Comparison of ENCODE assay signal across 7 cellular contexts in genomic region chr9:15306068-15306756, GRCh38. TPM values are rescaled to one million over a fixed set of nuclear protein-coding genes. Genes with fewer than 3 reads are reported as not detected.
DNase-seq lines count a peak whose midpoint lies in the region; ATAC-seq and TF ChIP-seq lines count a peak whose summit lies in the region.

No MANE protein-coding gene starts in this region.

- H3K9me3 ChIP-seq in IMR-90 (ENCODE audit: control insufficient read depth, insufficient read depth, low read length) (no peaks in the 10 kb centered on the region), SJCRH30 (replicated peaks) (no peaks in the 10 kb centered on the region), iPS-18a (ENCODE audit: control insufficient read depth, low read depth, low read length) (no peaks in the 10 kb centered on the region), sigmoid colon (no peaks in the 10 kb centered on the region)

- dilution Hi-C loops in IMR-90 (cut with HindIII; ENCODE audit: low sequenced_read_pairs, unreplicated experiment) = no loop called here

- no peaks in the 10 kb centered on the region for H3K27me3 ChIP-seq in IMR-90 (ENCODE audit: control insufficient read depth, insufficient read depth, low read length)
- H3K27me3 ChIP-seq in SJCRH30 = no peaks in the 10 kb centered on the region
- peaks cover 7% of the 10 kb centered on the region for H3K27me3 ChIP-seq in iPS-18a (ENCODE audit: control insufficient read depth, insufficient read depth, low read length)
- no peaks in the 10 kb centered on the region for H3K27me3 ChIP-seq in sigmoid colon

- peak overlapping the region; percentile 42 for H2BK120ac ChIP-seq in IMR-90 (ENCODE audit: low read depth, low read length)

- H3K4me3 ChIP-seq in IMR-90 (ENCODE audit: insufficient read depth, low read depth, low read length) (peak overlapping the region; percentile 95), SJCRH30 (peak overlapping the region; percentile 79), astrocyte of the cerebellum (ENCODE audit: low read depth, low read length) (peak overlapping the region; percentile 85), iPS-18a (ENCODE audit: low read length) (peak overlapping the region; percentile 89), sigmoid colon (peak overlapping the region; percentile 91 to 97 (median 92))

- H3K56ac ChIP-seq in IMR-90 (ENCODE audit: extremely low read depth, insufficient read depth, low read length) = peak overlapping the region; percentile 40; the same call in 1 of the 2 replicates

- H3K23ac ChIP-seq in IMR-90 (ENCODE audit: low read depth, low read length) = peak overlapping the region; percentile 68

- H3K18ac ChIP-seq in IMR-90 (ENCODE audit: low read depth, low read length) = peak overlapping the region; percentile 14; the same call in 1 of the 2 replicates

- no peaks in the 10 kb centered on the region for H3K36me3 ChIP-seq in IMR-90 (ENCODE audit: control insufficient read depth, insufficient read depth, low read length)
- H3K36me3 ChIP-seq in SJCRH30 = no peaks in the 10 kb centered on the region
- H3K36me3 ChIP-seq in iPS-18a (ENCODE audit: control insufficient read depth, low read depth, low read length) = no peaks in the 10 kb centered on the region
- no peaks in the 10 kb centered on the region for H3K36me3 ChIP-seq in sigmoid colon

- peak overlapping the region; percentile 78 for H3K4ac ChIP-seq in IMR-90 (ENCODE audit: low read depth, low read length)

- H2BK15ac ChIP-seq in IMR-90 (ENCODE audit: low read depth, low read length) = no peak overlapping the region

- peak overlapping the region; percentile 75 for H2AK9ac ChIP-seq in IMR-90 (replicated peaks; ENCODE audit: low read depth, low read length, poor library complexity)

- peak overlapping the region; percentile 18; the same call in 1 of the 2 replicates for H4K5ac ChIP-seq in IMR-90 (ENCODE audit: low read depth, low read length)

- POLR2A ChIA-PET in IMR-90 (lab: Charles Lee; ENCODE audit: unreplicated experiment) = no interaction called here

- H3K4me1 ChIP-seq in IMR-90 (ENCODE audit: control insufficient read depth, insufficient read depth, low read length) (peaks cover 5% of the 10 kb centered on the region), SJCRH30 (no peaks in the 10 kb centered on the region), iPS-18a (ENCODE audit: control insufficient read depth, low read depth, low read length) (peaks cover 10% of the 10 kb centered on the region), sigmoid colon (peaks cover 0 to 20% (median 4%) of the 10 kb centered on the region in 4 donors)

- CTCF ChIA-PET in IMR-90 (lab: Yijun Ruan, JAX) = no interaction called here

- peak overlapping the region; percentile 98 for H2AFZ ChIP-seq in IMR-90 (replicated peaks; ENCODE audit: low read length, poor library complexity)

- peak overlapping the region; percentile 84 for H4K91ac ChIP-seq in IMR-90 (ENCODE audit: insufficient read depth, low read depth, low read length)

- peak overlapping the region; percentile 93 for H3K14ac ChIP-seq in IMR-90 (replicated peaks; ENCODE audit: low read depth, low read length)

- H4K20me1 ChIP-seq in IMR-90 (ENCODE audit: insufficient read depth, low read length) = no peaks in the 10 kb centered on the region

- BruUV-seq in IMR-90 (replicated peaks; lab: Mats Ljungman, UMichigan) = no TSS peak

- no peak for TF ChIP-seq RAD21 in IMR-90 (IDR thresholded peaks at IDR 0.05; ENCODE audit: low read length)

- H3K79me1 ChIP-seq in IMR-90 (ENCODE audit: low read depth in 1 of 2, low read length in 2 of 2) = peaks cover 17 to 28% of the 10 kb centered on the region in 2 experiments

- TF ChIP-seq POLR2A in IMR-90 (IDR thresholded peaks at IDR 0.05; ENCODE audit: low read depth, low read length) (no peak), sigmoid colon (IDR thresholded peaks at IDR 0.05) (no peak)

- in situ Hi-C loops in GM13977 (cut with MboI; ENCODE audit: low pct_unique_long_range_greater_than_20kb, low sequenced_read_pairs, unreplicated experiment) (no loop called here), IMR-90 (cut with MboI; ENCODE audit: low sequenced_read_pairs) (loop anchor here (10.0 kb wide), 1 partner anchor 109 kb away; no protein-coding TSS in a partner anchor), astrocyte of the cerebellum (cut with HindIII; ENCODE audit: low sequenced_read_pairs) (no loop called here)

- H3K4me2 ChIP-seq in IMR-90 (ENCODE audit: low read depth, low read length) = peak overlapping the region; percentile 85

- intact Hi-C loops in IMR-90 (cut with micrococcal nuclease) (loop anchor here (5.0 kb wide), 1 partner anchor 96 kb away; no protein-coding TSS in a partner anchor), sigmoid colon (cut with DNase I) (loop anchor here (2.0 kb wide), 2 partner anchors 95 to 117 kb away; partner anchors contain the start of gene SNAPC3)

- ATAC-seq in IMR-90 (ENCODE audit: low read depth) = peak; percentile 6

- peak overlapping the region; percentile 73 to 75; a peak in 3 of 4 replicates for H4K8ac ChIP-seq in IMR-90 (ENCODE audit: low read depth in 2 of 2, low read length in 2 of 2)

- TF ChIP-seq CTCF in GM13977 (IDR thresholded peaks at IDR 0.05; ENCODE audit: extremely low read depth, insufficient read depth, missing control alignments) = no peak
- TF ChIP-seq CTCF in IMR-90 (conservative IDR thresholded peaks at IDR 0.05; ENCODE audit: low read depth, low read length) = no peak
- no peak for TF ChIP-seq CTCF in astrocyte of the cerebellum (IDR thresholded peaks at IDR 0.05; ENCODE audit: low read depth, low read length, missing control alignments)
- TF ChIP-seq CTCF in sigmoid colon (IDR thresholded peaks at IDR 0.05) = no peak

- H3K9ac ChIP-seq in IMR-90 (ENCODE audit: low read depth, low read length) (peak overlapping the region; percentile 95), iPS-18a (ENCODE audit: low read length) (peak overlapping the region; percentile 48)

- TF ChIP-seq EP300 in sigmoid colon (IDR thresholded peaks at IDR 0.05) = no peak

- peak overlapping the region; percentile 18 for H2BK5ac ChIP-seq in IMR-90 (ENCODE audit: low read depth, low read length, poor library complexity, severe bottlenecking)

- DNase-seq in GM13977 (ENCODE audit: low spot score) (peak; percentile 29), IMR-90 (peak; percentile 56), SJCRH30 (peak; percentile 37 to 53), astrocyte of the cerebellum (ENCODE audit: low read depth) (no peak), sigmoid colon (peak; percentile 79), NK-92 (lab: John Stamatoyannopoulos, UW; ENCODE audit: unreplicated experiment) (no peak)

- H2BK20ac ChIP-seq in IMR-90 (ENCODE audit: low read depth, low read length) = no peak overlapping the region

- peak overlapping the region; percentile 26; the same call in 1 of the 2 replicates for H2AK5ac ChIP-seq in IMR-90 (ENCODE audit: low read depth, low read length)

- WGBS in IMR-90 (ENCODE audit: extremely low coverage in 2 of 2, insufficient read length in 1 of 2), 2 experiments = 8% methylated on average over 15 of the region's 32 CpGs; no CpG with 5 or more reads in 1 of the 2 experiments
- WGBS in sigmoid colon, 2 donors = 1 to 4% methylated on average over 32 of the region's 32 CpGs

- peak overlapping the region; percentile 96 for H3K27ac ChIP-seq in IMR-90 (ENCODE audit: insufficient read depth, low read length)
- H3K27ac ChIP-seq in SJCRH30 = no peak overlapping the region; the same call in 1 of the 2 replicates
- H3K27ac ChIP-seq in iPS-18a (ENCODE audit: low read length) = no peak overlapping the region
- peak overlapping the region; percentile 93 to 94 (median 93) for H3K27ac ChIP-seq in sigmoid colon

- peaks cover 2% of the 10 kb centered on the region; the same call in 1 of the 2 replicates for H3K9me1 ChIP-seq in IMR-90 (ENCODE audit: insufficient read depth, low read length)

TF ChIP-seq in IMR-90, 13 proteins besides CTCF, POLR2A, EP300 and RAD21:
- TF ChIP-seq CEBPB (IDR thresholded peaks at IDR 0.05; ENCODE audit: low read depth, low read length) (peak; percentile 85), NFE2L2 (IDR thresholded peaks at IDR 0.05; ENCODE audit: low read depth, low read length) (no peak)
TF ChIP-seq in IMR-90: peak in this region for 1.

RNA-seq across cellular contexts. Expression of gene TTC39B, which starts 0.8 kb away (rescaled TPM):
- total RNA-seq in IMR-90 (2012; rRNA removed) = 9.7 and 12.2 TPM in 2 replicates
- polyA plus RNA-seq in IMR-90 (2012; rRNA removed) = 1.8 and 2.5 TPM in 2 replicates
- polyA plus RNA-seq in IMR-90 (2012; cell fraction: cytosol; rRNA removed) = 0.30 and 0.68 TPM in 2 replicates
- polyA plus RNA-seq in IMR-90 (2012; cell fraction: nucleus; rRNA removed; ENCODE audit: low replicate concordance) = 1.3 and 8.3 TPM in 2 replicates
- 2.2 and 2.4 TPM in 2 replicates for total RNA-seq in SJCRH30 (2014; rRNA removed; shearing (Covaris generic))
- 10 to 100 TPM in 3 of 4 donors, 1 to 10 TPM in 1; 9.1 to 15.8 (median 13.8) TPM for total RNA-seq in sigmoid colon
- 1 to 10 TPM; 4.2 to 8.9 (median 7.4) TPM for polyA plus RNA-seq in sigmoid colon

Comparison
In these comparisons a context has a peak if more than half of its experiments do, and no peak if none do; other contexts are left out.
1. DNase-seq: peak in GM13977 (single experiment), IMR-90 (single experiment), SJCRH30 (2 of 2) and sigmoid colon (single experiment); none in astrocyte of the cerebellum (single experiment) and NK-92 (single experiment).
2. H3K27ac ChIP-seq: peak in IMR-90 (single experiment) and sigmoid colon (4 of 4); none in SJCRH30 (single experiment) and iPS-18a (single experiment).
3. Peak in every context shown above with its lines, with median percentiles within 50 percentile points of each other: H3K4me3 ChIP-seq.